Comparison of ENCODE assay signal across 2 cellular contexts in genomic region chr7:30252885-30253795, GRCh38.
TF ChIP-seq lines count a peak whose summit lies in the region.

No MANE protein-coding gene starts in this region.

TF ChIP-seq in A549, 52 proteins besides CTCF, POLR2A, EP300 and RAD21 (continued from another document):
- TF ChIP-seq REST (IDR thresholded peaks at IDR 0.05) = no peak
- TF ChIP-seq HDAC2 (IDR thresholded peaks at IDR 0.05) = no peak
TF ChIP-seq in A549: peak in this region for 0.

TF ChIP-seq in K562, 482 proteins besides CTCF, POLR2A, EP300 and RAD21 (continued from another document):
- no peak for TF ChIP-seq RBM22 (IDR thresholded peaks at IDR 0.05; ENCODE audit: low read depth, low read length, poor library complexity, severe bottlenecking)
- no peak for TF ChIP-seq STAG1 (CRISPR knock-in tag; IDR thresholded peaks at IDR 0.05; ENCODE audit: borderline replicate concordance)
